ENCODE assay signal across 8 cellular contexts in genomic region chr1:149962039-149962647, GRCh38.
DNase-seq lines count a peak whose midpoint lies in the region; ATAC-seq and TF ChIP-seq lines count a peak whose summit lies in the region.

No MANE protein-coding gene starts in this region.

- peak; percentile 80 for TF ChIP-seq CTCF in GM13977 (IDR thresholded peaks at IDR 0.05; ENCODE audit: extremely low read depth, insufficient read depth, missing control alignments)

- in situ Hi-C loops in GM13977 (cut with MboI; ENCODE audit: low pct_unique_long_range_greater_than_20kb, low sequenced_read_pairs, unreplicated experiment), result loop anchor here (10.0 kb wide), 2 partner anchors 83 to 213 kb away; no protein-coding TSS in a partner anchor

- H3K4me3 Mint-ChIP-seq in T-helper 2 cell treated with Interferon-gamma antibody and Interleukin-4, amounts not matched to agents 5 μg/mL and 100 μg/mL, for 36 hours, result no peak overlapping the region
- no peak overlapping the region for H3K4me3 Mint-ChIP-seq in central memory CD8-positive, alpha-beta T cell

- no peak for ATAC-seq in central memory CD8-positive, alpha-beta T cell (replicated peaks; ENCODE audit: extremely low read depth, poor library complexity, severe bottlenecking)
- no peak for ATAC-seq in HG03280 (IDR thresholded peaks at IDR 0.05; ENCODE audit: unreplicated experiment)

- no peaks in the 10 kb centered on the region for H3K27me3 Mint-ChIP-seq in T-helper 2 cell treated with Interferon-gamma antibody and Interleukin-4, amounts not matched to agents 5 μg/mL and 100 μg/mL, for 36 hours (ENCODE audit: low read depth)
- H3K27me3 Mint-ChIP-seq in central memory CD8-positive, alpha-beta T cell, result no peaks in the 10 kb centered on the region

- H3K4me1 Mint-ChIP-seq in T-helper 2 cell treated with Interferon-gamma antibody and Interleukin-4, amounts not matched to agents 5 μg/mL and 100 μg/mL, for 36 hours (ENCODE audit: low read depth), result peaks cover 13% of the 10 kb centered on the region
- H3K4me1 Mint-ChIP-seq in central memory CD8-positive, alpha-beta T cell, result peaks cover 11% of the 10 kb centered on the region

- H3K27ac Mint-ChIP-seq in T-helper 2 cell treated with Interferon-gamma antibody and Interleukin-4, amounts not matched to agents 5 μg/mL and 100 μg/mL, for 36 hours, result no peak overlapping the region
- H3K27ac Mint-ChIP-seq in central memory CD8-positive, alpha-beta T cell (ENCODE audit: low read depth), result peak overlapping the region; percentile 13

- peaks cover 20% of the 10 kb centered on the region for H3K36me3 Mint-ChIP-seq in T-helper 2 cell treated with Interferon-gamma antibody and Interleukin-4, amounts not matched to agents 5 μg/mL and 100 μg/mL, for 36 hours (ENCODE audit: low read depth)
- H3K36me3 Mint-ChIP-seq in central memory CD8-positive, alpha-beta T cell (ENCODE audit: insufficient read depth), result peaks cover 23% of the 10 kb centered on the region

- DNase-seq in AG08395 (ENCODE audit: low spot score), result peak; percentile 73
- peak; percentile 59 for DNase-seq in GM13977 (ENCODE audit: low spot score)
- peak; percentile 79 for DNase-seq in NCI-H2029 (lab: John Stamatoyannopoulos, UW)
- peak; percentile 26 for DNase-seq in T-helper 2 cell treated with Interferon-gamma antibody and Interleukin-4, amounts not matched to agents 5 μg/mL and 100 μg/mL, for 36 hours (ENCODE audit: low spot score)
- DNase-seq in central memory CD8-positive, alpha-beta T cell (ENCODE audit: low spot score in 2 of 2), result peak in 1 of 2 donors; percentile 26
- DNase-seq in kidney tubule cell (ENCODE audit: low spot score), result peak; percentile 79
- peak; percentile 8 to 14 for DNase-seq in stimulated activated CD8-positive, alpha-beta memory T cell treated with anti-CD3 and anti-CD28 coated beads, Interleukin-15, amount 100 ng/mL, for 48 hours (ENCODE audit: low read depth in 2 of 2)

- no peaks in the 10 kb centered on the region for H3K9me3 Mint-ChIP-seq in T-helper 2 cell treated with Interferon-gamma antibody and Interleukin-4, amounts not matched to agents 5 μg/mL and 100 μg/mL, for 36 hours
- no peaks in the 10 kb centered on the region for H3K9me3 Mint-ChIP-seq in central memory CD8-positive, alpha-beta T cell
